In genomic region chr1:193418745-193419058, GRCh38 we compare ENCODE assay signal across 11 cellular contexts.
DNase-seq lines count a peak whose midpoint lies in the region; ATAC-seq and TF ChIP-seq lines count a peak whose summit lies in the region.
"Had no signal": no experiment of that assay in that cellular context is flagged by ENCODE, and none has a peak within 500 bp of the region (broad histone marks: within the 10 kb centered on the region; RNA-seq: fewer than 3 reads in every experiment).

No MANE protein-coding gene starts in this region.

- no peak for TF ChIP-seq CTCF in ascending aorta (IDR thresholded peaks at IDR 0.05)
- TF ChIP-seq CTCF in mesothelial cell of epicardium (IDR thresholded peaks at IDR 0.05; ENCODE audit: unreplicated experiment), result no peak
- TF ChIP-seq CTCF in vagina (IDR thresholded peaks at IDR 0.05), result no peak

- H3K9me3 ChIP-seq in ascending aorta (no peaks in the 10 kb centered on the region), vagina (no peaks in the 10 kb centered on the region)

- H3K27ac Mint-ChIP-seq in activated naive CD4-positive, alpha-beta T cell treated with anti-CD3 and anti-CD28 coated beads, Interleukin-2, amount 50 U/mL, for 24 hours, result peak overlapping the region; percentile 89
- peak overlapping the region; percentile 74 for H3K27ac Mint-ChIP-seq in mesothelial cell of epicardium

- DNase-seq in activated naive CD4-positive, alpha-beta T cell treated with Interleukin-2 at 50 U/mL for 16 hours, result no peak
- DNase-seq in ascending aorta (ENCODE audit: low spot score in 2 of 2), result no peak
- no peak for DNase-seq in mesothelial cell of epicardium (ENCODE audit: low spot score in 2 of 2, unreplicated experiment in 2 of 2)
- no peak for DNase-seq in vagina (ENCODE audit: extremely low spot score in 2 of 2)
- DNase-seq in AG08395 (ENCODE audit: low spot score), result no peak
- no peak for DNase-seq in stimulated activated CD4-positive, alpha-beta T cell treated with anti-CD3 and anti-CD28 coated beads, Interleukin-2, amount 100 ng/mL, for 48 hours
- DNase-seq: MV-4-11; stimulated activated CD4-positive, alpha-beta T cell treated with anti-CD3 and anti-CD28 coated beads, Interleukin-1b, Interleukin-23, amount 100 ng/mL, for 48 hours had no signal

- H3K36me3 ChIP-seq in ascending aorta (no peaks in the 10 kb centered on the region), vagina (no peaks in the 10 kb centered on the region)
- H3K36me3 ChIP-seq: cardiac muscle cell had no signal

- no peaks in the 10 kb centered on the region for H3K27me3 ChIP-seq in ascending aorta
- H3K27me3 ChIP-seq in vagina, result no peaks in the 10 kb centered on the region
- H3K27me3 ChIP-seq: cardiac muscle cell had no signal

- H3K4me3 ChIP-seq in ascending aorta (peak overlapping the region; percentile 48 to 57), vagina (peak overlapping the region; percentile 12 to 30)
- H3K4me3 ChIP-seq: cardiac muscle cell had no signal

- peaks cover 66% of the 10 kb centered on the region for H3K4me1 Mint-ChIP-seq in activated naive CD4-positive, alpha-beta T cell treated with anti-CD3 and anti-CD28 coated beads, Interleukin-2, amount 50 U/mL, for 24 hours
- H3K4me1 Mint-ChIP-seq in mesothelial cell of epicardium, result peaks cover 31% of the 10 kb centered on the region

- H3K4me1 ChIP-seq in ascending aorta, result no peaks in the 10 kb centered on the region
- H3K4me1 ChIP-seq in vagina, result peaks cover 11% of the 10 kb centered on the region

- H3K36me3 Mint-ChIP-seq in activated naive CD4-positive, alpha-beta T cell treated with anti-CD3 and anti-CD28 coated beads, Interleukin-2, amount 50 U/mL, for 24 hours, result peaks cover 5% of the 10 kb centered on the region
- H3K36me3 Mint-ChIP-seq in mesothelial cell of epicardium, result no peaks in the 10 kb centered on the region

- H3K4me3 Mint-ChIP-seq in activated naive CD4-positive, alpha-beta T cell treated with anti-CD3 and anti-CD28 coated beads, Interleukin-2, amount 50 U/mL, for 24 hours, result peak overlapping the region; percentile 79
- peak overlapping the region; percentile 4 for H3K4me3 Mint-ChIP-seq in mesothelial cell of epicardium

- H3K9me3 Mint-ChIP-seq in activated naive CD4-positive, alpha-beta T cell treated with anti-CD3 and anti-CD28 coated beads, Interleukin-2, amount 50 U/mL, for 24 hours, result peaks cover 13% of the 10 kb centered on the region
- H3K9me3 Mint-ChIP-seq in mesothelial cell of epicardium, result no peaks in the 10 kb centered on the region

- no peaks in the 10 kb centered on the region for H3K27me3 Mint-ChIP-seq in activated naive CD4-positive, alpha-beta T cell treated with anti-CD3 and anti-CD28 coated beads, Interleukin-2, amount 50 U/mL, for 24 hours
- H3K27me3 Mint-ChIP-seq in mesothelial cell of epicardium (ENCODE audit: low read depth), result no peaks in the 10 kb centered on the region

- H3K27ac ChIP-seq in ascending aorta (no peak overlapping the region), vagina (no peak overlapping the region)
- H3K27ac ChIP-seq: cardiac muscle cell had no signal

- no peak for TF ChIP-seq POLR2A in vagina (IDR thresholded peaks at IDR 0.05)

- intact Hi-C loops in ascending aorta (cut with DNase I) (no loop called here), vagina (cut with DNase I) (no loop called here)

- ATAC-seq in HG02840 (IDR thresholded peaks at IDR 0.05; ENCODE audit: low FRiP score, unreplicated experiment), result no peak
